ENCODE assay signal across 7 cellular contexts in the genomic region with DNA sequence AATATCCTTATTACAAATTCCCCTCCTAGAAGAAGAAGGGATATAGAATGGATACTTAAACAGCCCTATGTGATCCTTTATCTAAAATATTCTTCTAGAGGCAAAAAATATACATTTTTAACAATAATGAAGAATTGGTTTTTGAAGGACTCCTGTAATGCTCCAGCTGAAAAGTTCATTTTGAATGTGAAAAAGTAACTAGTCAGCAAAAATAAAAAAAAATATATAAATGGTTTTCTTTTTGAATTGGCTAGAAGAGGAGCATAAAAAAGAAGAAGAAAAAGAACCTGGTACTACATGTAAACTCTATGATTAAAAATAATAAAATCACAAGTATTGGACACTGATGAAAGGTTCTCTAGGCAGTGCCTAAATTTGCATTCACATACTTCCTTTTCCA.
"Had no signal": no experiment of that assay in that cellular context is flagged by ENCODE, and none has a peak within 500 bp of the region (broad histone marks: within the 10 kb centered on the region; RNA-seq: fewer than 3 reads in every experiment).

No MANE protein-coding gene starts in this region.

- H3K9me3 ChIP-seq: HAP-1 had no signal

- ATAC-seq: GM23338, HCT116 had no signal

- H3K27ac ChIP-seq: HL-60 had no signal

- H3K36me3 ChIP-seq: HAP-1 had no signal

- H2AFZ ChIP-seq: GM23338 had no signal

- H3K4me3 ChIP-seq: GM23338, HAP-1 had no signal

- DNase-seq: H7, HFFc6, KG1 had no signal

- H3K4me1 ChIP-seq: HAP-1 had no signal

- H3K4me2 ChIP-seq: GM23338 had no signal
